19 cellular contexts compared by ENCODE assay signal in the genomic region with DNA sequence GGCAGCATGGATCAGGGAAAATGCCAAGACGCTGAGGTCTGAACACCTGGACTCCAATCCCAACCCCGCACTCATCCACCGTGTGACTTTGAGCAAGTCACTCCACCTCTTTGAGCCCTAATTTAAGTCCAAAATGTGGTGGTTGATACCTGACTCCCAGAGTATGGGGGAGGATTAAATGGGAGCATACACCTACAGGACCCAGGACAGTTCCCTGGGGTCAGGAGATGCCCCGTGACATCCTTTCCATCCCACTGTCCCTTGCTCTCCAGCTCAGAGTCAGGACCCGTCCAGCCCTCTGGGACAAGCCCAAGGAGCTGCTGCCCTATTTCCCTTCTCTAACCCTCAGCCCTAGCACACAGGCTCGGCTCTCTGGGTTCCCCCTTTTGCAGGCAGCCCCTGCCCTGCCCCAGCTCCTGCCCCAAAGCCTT.
"Had no signal": no experiment of that assay in that cellular context is flagged by ENCODE, and none has a peak within 500 bp of the region (broad histone marks: within the 10 kb centered on the region; RNA-seq: fewer than 3 reads in every experiment).

No MANE protein-coding gene starts in this region.

- H3K27me3 Mint-ChIP-seq: activated CD8-positive, alpha-beta T cell treated with anti-CD3 and anti-CD28 coated beads for 36 hours had no signal

- H3K27ac Mint-ChIP-seq: activated CD4-positive, alpha-beta T cell treated with anti-CD3 and anti-CD28 coated beads, Interleukin-2, amount 10 ng/mL, durations not matched to agents 24 days and 14 days; activated CD8-positive, alpha-beta T cell treated with anti-CD3 and anti-CD28 coated beads for 36 hours; activated T-cell treated with anti-CD3 and anti-CD28 coated beads, Interleukin-2, amount 50 U/mL, for 72 hours; naive B cell; stimulated activated memory B cell treated with anti-CD40 and anti-IgM and Interleukin-4, amounts not matched to agents 10 μg/mL and 1 μg/mL and 100 μg/mL, for 72 hours; T-helper 1 cell treated with Interleukin-12 subunit alpha and Interleukin-12 subunit beta and Interleukin-4 antibody, amounts not matched to agents 30 μg/mL and 1 μg/mL, for 36 hours had no signal

- H3K4me1 ChIP-seq: adrenal gland, breast epithelium, esophagus muscularis mucosa, parathyroid adenoma, spleen had no signal

- H3K4me3 ChIP-seq: adrenal gland, breast epithelium, esophagus muscularis mucosa, mucosa of descending colon, spleen had no signal

- FAIRE-seq: astrocyte, endothelial cell of umbilical vein had no signal

- H3K27me3 ChIP-seq: adrenal gland, breast epithelium, spleen had no signal

- H3K36me3 ChIP-seq: adrenal gland, breast epithelium, esophagus muscularis mucosa, spleen had no signal

- ATAC-seq: activated CD8-positive, alpha-beta T cell treated with anti-CD3 and anti-CD28 coated beads for 36 hours; activated T-cell treated with anti-CD3 and anti-CD28 coated beads, Interleukin-2, amount 50 U/mL, for 72 hours; mucosa of descending colon; stimulated activated memory B cell treated with anti-CD40 and anti-IgM and Interleukin-4, amounts not matched to agents 10 μg/mL and 1 μg/mL and 100 μg/mL, for 72 hours had no signal

- H3K4me1 Mint-ChIP-seq: activated CD4-positive, alpha-beta T cell treated with anti-CD3 and anti-CD28 coated beads, Interleukin-2, amount 10 ng/mL, durations not matched to agents 24 days and 14 days; naive B cell; stimulated activated memory B cell treated with anti-CD40 and anti-IgM and Interleukin-4, amounts not matched to agents 10 μg/mL and 1 μg/mL and 100 μg/mL, for 72 hours had no signal

- H3K9me3 ChIP-seq: adrenal gland, breast epithelium, esophagus muscularis mucosa, mucosa of descending colon, spleen had no signal

- H3K27ac ChIP-seq: adrenal gland, breast epithelium, esophagus muscularis mucosa, parathyroid adenoma, spleen had no signal

- H3K79me2 ChIP-seq: parathyroid adenoma had no signal

- H3K36me3 Mint-ChIP-seq: naive B cell; stimulated activated memory B cell treated with anti-CD40 and anti-IgM and Interleukin-4, amounts not matched to agents 10 μg/mL and 1 μg/mL and 100 μg/mL, for 72 hours had no signal

- H3K9ac ChIP-seq: parathyroid adenoma had no signal

- H3K9me3 Mint-ChIP-seq: activated CD4-positive, alpha-beta T cell treated with anti-CD3 and anti-CD28 coated beads, Interleukin-2, amount 10 ng/mL, durations not matched to agents 24 days and 14 days; activated CD8-positive, alpha-beta T cell treated with anti-CD3 and anti-CD28 coated beads for 36 hours; activated T-cell treated with anti-CD3 and anti-CD28 coated beads, Interleukin-2, amount 50 U/mL, for 72 hours; naive B cell; stimulated activated memory B cell treated with anti-CD40 and anti-IgM and Interleukin-4, amounts not matched to agents 10 μg/mL and 1 μg/mL and 100 μg/mL, for 72 hours; T-helper 1 cell treated with Interleukin-12 subunit alpha and Interleukin-12 subunit beta and Interleukin-4 antibody, amounts not matched to agents 30 μg/mL and 1 μg/mL, for 36 hours had no signal

- H2AFZ ChIP-seq: parathyroid adenoma had no signal

- H3K4me3 Mint-ChIP-seq: activated CD4-positive, alpha-beta T cell treated with anti-CD3 and anti-CD28 coated beads, Interleukin-2, amount 10 ng/mL, durations not matched to agents 24 days and 14 days; activated CD8-positive, alpha-beta T cell treated with anti-CD3 and anti-CD28 coated beads for 36 hours; activated T-cell treated with anti-CD3 and anti-CD28 coated beads, Interleukin-2, amount 50 U/mL, for 72 hours; naive B cell; stimulated activated memory B cell treated with anti-CD40 and anti-IgM and Interleukin-4, amounts not matched to agents 10 μg/mL and 1 μg/mL and 100 μg/mL, for 72 hours; T-helper 1 cell treated with Interleukin-12 subunit alpha and Interleukin-12 subunit beta and Interleukin-4 antibody, amounts not matched to agents 30 μg/mL and 1 μg/mL, for 36 hours had no signal

- DNase-seq: activated CD4-positive, alpha-beta T cell treated with anti-CD3 and anti-CD28 coated beads, Interleukin-2, amount 10 ng/mL, durations not matched to agents 24 days and 14 days; activated CD8-positive, alpha-beta T cell treated with anti-CD3 and anti-CD28 coated beads for 36 hours; activated effector memory CD4-positive, alpha-beta T cell treated with anti-CD3 and anti-CD28 coated beads, Interleukin-2, amount 50 U/mL, for 16 hours; activated naive CD4-positive, alpha-beta T cell treated with anti-CD3 and anti-CD28 coated beads, Interleukin-2, amount 50 U/mL, for 16 hours; activated T-cell treated with anti-CD3 and anti-CD28 coated beads, Interleukin-2, amount 50 U/mL, for 72 hours; effector CD8-positive, alpha-beta T cell; mesenchymal stem cell; mucosa of descending colon; naive B cell; spleen; stimulated activated CD4-positive, alpha-beta T cell treated with anti-CD3 and anti-CD28 coated beads, Interleukin-4, amount 100 ng/mL, for 4 hours had no signal
